33 cellular contexts compared by ENCODE assay signal in genomic region chr16:31764103-31764502, GRCh38.
"Had no signal": no experiment of that assay in that cellular context is flagged by ENCODE, and none has a peak within 500 bp of the region (broad histone marks: within the 10 kb centered on the region; RNA-seq: fewer than 3 reads in every experiment).

No MANE protein-coding gene starts in this region.

- H3K4me3 Mint-ChIP-seq: activated CD4-positive, alpha-beta memory T cell treated with anti-CD3 and anti-CD28 coated beads for 36 hours; activated CD4-positive, alpha-beta T cell treated with anti-CD3 and anti-CD28 coated beads for 36 hours; activated CD4-positive, alpha-beta T cell treated with anti-CD3 and anti-CD28 coated beads, Interleukin-2, amount 10 ng/mL, durations not matched to agents 24 days and 14 days; activated CD8-positive, alpha-beta memory T cell treated with anti-CD3 and anti-CD28 coated beads, Interleukin-2, amount 10 ng/mL, durations not matched to agents 7 days and 5 days; activated CD8-positive, alpha-beta T cell treated with anti-CD3 and anti-CD28 coated beads, Interleukin-2, amount 10 ng/mL, durations not matched to agents 7 days and 5 days; activated naive CD4-positive, alpha-beta T cell treated with anti-CD3 and anti-CD28 coated beads, Interleukin-2, amount 10 ng/mL, durations not matched to agents 7 days and 5 days; activated naive CD8-positive, alpha-beta T cell treated with anti-CD3 and anti-CD28 coated beads, Interleukin-2, amount 10 ng/mL, durations not matched to agents 7 days and 5 days; central memory CD8-positive, alpha-beta T cell; dendritic cell treated with granulocyte-macrophage colony-stimulating factor and Interleukin-4, amounts not matched to agents 40 ng/mL and 50 ng/mL, for 4 days; T-helper 17 cell; T-helper 2 cell treated with Interferon-gamma antibody and Interleukin-4, amounts not matched to agents 5 μg/mL and 100 μg/mL, for 36 hours had no signal

- H3K4me1 Mint-ChIP-seq: activated CD4-positive, alpha-beta T cell treated with anti-CD3 and anti-CD28 coated beads for 36 hours; activated CD4-positive, alpha-beta T cell treated with anti-CD3 and anti-CD28 coated beads, Interleukin-2, amount 10 ng/mL, durations not matched to agents 24 days and 14 days; activated CD8-positive, alpha-beta memory T cell treated with anti-CD3 and anti-CD28 coated beads, Interleukin-2, amount 10 ng/mL, durations not matched to agents 7 days and 5 days; activated naive CD4-positive, alpha-beta T cell treated with anti-CD3 and anti-CD28 coated beads, Interleukin-2, amount 10 ng/mL, durations not matched to agents 7 days and 5 days; activated naive CD8-positive, alpha-beta T cell treated with anti-CD3 and anti-CD28 coated beads, Interleukin-2, amount 10 ng/mL, durations not matched to agents 7 days and 5 days; central memory CD8-positive, alpha-beta T cell; T-helper 17 cell had no signal

- H3K27me3 ChIP-seq: brain microvascular endothelial cell, dorsolateral prefrontal cortex, esophagus muscularis mucosa, foreskin keratinocyte, gastrocnemius medialis had no signal

- FAIRE-seq: astrocyte, bronchial epithelial cell had no signal

- H3K4me3 ChIP-seq: coronary artery, dorsolateral prefrontal cortex, esophagus muscularis mucosa had no signal

- H3K27me3 Mint-ChIP-seq: activated CD4-positive, alpha-beta memory T cell treated with anti-CD3 and anti-CD28 coated beads for 36 hours; activated CD4-positive, alpha-beta T cell treated with anti-CD3 and anti-CD28 coated beads for 36 hours; activated CD4-positive, alpha-beta T cell treated with anti-CD3 and anti-CD28 coated beads, Interleukin-2, amount 10 ng/mL, durations not matched to agents 24 days and 14 days; activated CD8-positive, alpha-beta memory T cell treated with anti-CD3 and anti-CD28 coated beads, Interleukin-2, amount 10 ng/mL, durations not matched to agents 7 days and 5 days; activated naive CD4-positive, alpha-beta T cell treated with anti-CD3 and anti-CD28 coated beads, Interleukin-2, amount 10 ng/mL, durations not matched to agents 7 days and 5 days; activated naive CD8-positive, alpha-beta T cell treated with anti-CD3 and anti-CD28 coated beads, Interleukin-2, amount 10 ng/mL, durations not matched to agents 7 days and 5 days; central memory CD8-positive, alpha-beta T cell; dendritic cell treated with granulocyte-macrophage colony-stimulating factor and Interleukin-4, amounts not matched to agents 40 ng/mL and 50 ng/mL, for 4 days; T-helper 17 cell had no signal

- DNase-seq: activated CD4-positive, alpha-beta memory T cell treated with anti-CD3 and anti-CD28 coated beads for 36 hours; activated CD4-positive, alpha-beta T cell treated with anti-CD3 and anti-CD28 coated beads for 36 hours; activated CD4-positive, alpha-beta T cell treated with anti-CD3 and anti-CD28 coated beads, Interleukin-2, amount 10 ng/mL, durations not matched to agents 24 days and 14 days; activated CD4-positive, CD25-positive, alpha-beta regulatory T cell; activated CD4-positive, CD25-positive, alpha-beta regulatory T cell treated with anti-CD3 and anti-CD28 coated beads, Interleukin-2, amount 50 U/mL, for 72 hours; activated CD8-positive, alpha-beta memory T cell treated with anti-CD3 and anti-CD28 coated beads, Interleukin-2, amount 10 ng/mL, durations not matched to agents 7 days and 5 days; activated CD8-positive, alpha-beta memory T cell treated with anti-CD3 and anti-CD28 coated beads, Interleukin-2, amount 50 U/mL, for 4 hours; activated CD8-positive, alpha-beta T cell treated with anti-CD3 and anti-CD28 coated beads, Interleukin-2, amount 10 ng/mL, durations not matched to agents 7 days and 5 days; activated gamma-delta T cell; activated naive CD4-positive, alpha-beta T cell; activated naive CD4-positive, alpha-beta T cell treated with anti-CD3 and anti-CD28 coated beads, Interleukin-2, amount 10 ng/mL, durations not matched to agents 7 days and 5 days; activated naive CD8-positive, alpha-beta T cell treated with anti-CD3 and anti-CD28 coated beads, Interleukin-2, amount 10 ng/mL, durations not matched to agents 7 days and 5 days; activated T-cell treated with anti-CD3 and anti-CD28 coated beads, Interleukin-2, amount 50 U/mL, for 1 hour; activated T-cell treated with anti-CD3 and anti-CD28 coated beads, Interleukin-2, amount 50 U/mL, for 48 hours; amniotic stem cell; anterior cingulate cortex; brain microvascular endothelial cell; dorsolateral prefrontal cortex; effector memory CD4-positive, alpha-beta T cell; erythroblast; foreskin keratinocyte; gastrocnemius medialis; glutamatergic neuron; T-helper 1 cell; T-helper 17 cell had no signal

- H3K4me1 ChIP-seq: esophagus muscularis mucosa, foreskin keratinocyte, gastrocnemius medialis had no signal

- H3K36me3 ChIP-seq: brain microvascular endothelial cell had no signal

- H3K27ac ChIP-seq: brain microvascular endothelial cell, coronary artery, dorsolateral prefrontal cortex, esophagus muscularis mucosa, foreskin keratinocyte, gastrocnemius medialis had no signal

- H3K27ac Mint-ChIP-seq: activated CD4-positive, alpha-beta memory T cell treated with anti-CD3 and anti-CD28 coated beads for 36 hours; activated CD4-positive, alpha-beta T cell treated with anti-CD3 and anti-CD28 coated beads for 36 hours; activated CD4-positive, alpha-beta T cell treated with anti-CD3 and anti-CD28 coated beads, Interleukin-2, amount 10 ng/mL, durations not matched to agents 24 days and 14 days; activated CD8-positive, alpha-beta memory T cell treated with anti-CD3 and anti-CD28 coated beads, Interleukin-2, amount 10 ng/mL, durations not matched to agents 7 days and 5 days; activated CD8-positive, alpha-beta T cell treated with anti-CD3 and anti-CD28 coated beads, Interleukin-2, amount 10 ng/mL, durations not matched to agents 7 days and 5 days; activated naive CD4-positive, alpha-beta T cell treated with anti-CD3 and anti-CD28 coated beads, Interleukin-2, amount 10 ng/mL, durations not matched to agents 7 days and 5 days; activated naive CD4-positive, alpha-beta T cell treated with anti-CD3 and anti-CD28 coated beads, Interleukin-2, amount 50 U/mL, for 72 hours; activated naive CD8-positive, alpha-beta T cell treated with anti-CD3 and anti-CD28 coated beads, Interleukin-2, amount 10 ng/mL, durations not matched to agents 7 days and 5 days; dendritic cell treated with granulocyte-macrophage colony-stimulating factor and Interleukin-4, amounts not matched to agents 40 ng/mL and 50 ng/mL, for 4 days; T-helper 17 cell; T-helper 2 cell treated with Interferon-gamma antibody and Interleukin-4, amounts not matched to agents 5 μg/mL and 100 μg/mL, for 36 hours had no signal

- ATAC-seq: activated CD4-positive, alpha-beta T cell treated with anti-CD3 and anti-CD28 coated beads for 36 hours; activated CD8-positive, alpha-beta memory T cell treated with anti-CD3 and anti-CD28 coated beads, Interleukin-2, amount 10 ng/mL, durations not matched to agents 7 days and 5 days; activated CD8-positive, alpha-beta T cell treated with anti-CD3 and anti-CD28 coated beads, Interleukin-2, amount 10 ng/mL, durations not matched to agents 7 days and 5 days; activated naive CD4-positive, alpha-beta T cell treated with anti-CD3 and anti-CD28 coated beads, Interleukin-2, amount 50 U/mL, for 72 hours; foreskin keratinocyte; gastrocnemius medialis; T-helper 17 cell had no signal
